Comparison of ENCODE assay signal across 1 cellular context in genomic region chr12:997505-997904, GRCh38.
TF ChIP-seq lines count a peak whose summit lies in the region.

No MANE protein-coding gene starts in this region.

TF ChIP-seq in GM12891, 5 proteins besides CTCF, POLR2A, EP300 and RAD21 (continued from another document):
- TF ChIP-seq TAF1 (IDR thresholded peaks at IDR 0.05; ENCODE audit: low read depth, low read length) (no peak), POU2F2 (IDR thresholded peaks at IDR 0.05; ENCODE audit: low read depth, low read length) (no peak)
